ENCODE assay signal across 37 cellular contexts in genomic region chr7:40122940-40123254, GRCh38. TPM values are rescaled to one million over a fixed set of nuclear protein-coding genes. Genes with fewer than 3 reads are reported as not detected.
DNase-seq lines count a peak whose midpoint lies in the region; ATAC-seq, FAIRE-seq and TF ChIP-seq lines count a peak whose summit lies in the region.
"Had no signal": no experiment of that assay in that cellular context is flagged by ENCODE, and none has a peak within 500 bp of the region (broad histone marks: within the 10 kb centered on the region; RNA-seq: fewer than 3 reads in every experiment).

No MANE protein-coding gene starts in this region.

- peaks cover 0 to 24% (median 7%) of the 10 kb centered on the region in 4 donors for H3K4me1 ChIP-seq in liver (ENCODE audit: control insufficient read depth in 4 of 4, insufficient read depth in 4 of 4, low read length in 3 of 4)
- H3K4me1 ChIP-seq in HepG2 (ENCODE audit: insufficient read depth, low read length) = peaks cover 16% of the 10 kb centered on the region
- no peaks in the 10 kb centered on the region for H3K4me1 ChIP-seq in endothelial cell of umbilical vein (ENCODE audit: control insufficient read depth, extremely low read depth, insufficient read depth, low read length)
- H3K4me1 ChIP-seq in right lobe of liver = peaks cover 0 to 29% (median 0%) of the 10 kb centered on the region in 4 donors
- H3K4me1 ChIP-seq: A549, BE2C had no signal

- 53% methylated on average over 2 of the region's 2 CpGs for WGBS in liver
- WGBS in HepG2 (ENCODE audit: low lambda C conversion rate) = 95% methylated on average over 2 of the region's 2 CpGs
- WGBS in right lobe of liver (ENCODE audit: insufficient coverage, low coverage, low lambda C conversion rate, missing lambda C conversion rate) = 66% methylated on average over 2 of the region's 2 CpGs

- no TSS peak for BruUV-seq in HepG2 (replicated peaks; lab: Mats Ljungman, UMichigan)
- BruUV-seq in endothelial cell of umbilical vein (replicated peaks; lab: Mats Ljungman, UMichigan) = no TSS peak

- intact Hi-C loops in HepG2 (cut with micrococcal nuclease; ENCODE audit: unreplicated experiment) = no loop called here
- intact Hi-C loops in endothelial cell of umbilical vein (cut with micrococcal nuclease) = no loop called here
- intact Hi-C loops in right lobe of liver (cut with DNase I) = no loop called here

- TF ChIP-seq CTCF in liver (IDR thresholded peaks at IDR 0.05; ENCODE audit: low read depth, low read length, missing input control) (no peak), HepG2 (CRISPR knock-in tag; IDR thresholded peaks at IDR 0.05) (no peak), endothelial cell of umbilical vein (IDR thresholded peaks at IDR 0.05; ENCODE audit: extremely low read depth in 1 of 2, insufficient read depth in 1 of 2, low read depth in 1 of 2, low read length in 2 of 2) (no peak), right lobe of liver (IDR thresholded peaks at IDR 0.05) (no peak)

- TF ChIP-seq POLR2A in HepG2 (IDR thresholded peaks at IDR 0.05; ENCODE audit: insufficient read depth in 1 of 2, low read depth in 2 of 2, low read length in 2 of 2) = no peak
- no peak for TF ChIP-seq POLR2A in endothelial cell of umbilical vein (IDR thresholded peaks at IDR 0.05; ENCODE audit: low read depth, low read length)
- TF ChIP-seq POLR2A in right lobe of liver (IDR thresholded peaks at IDR 0.05) = no peak

- ATAC-seq in HepG2 (no peak), left lobe of liver (peak; percentile 57), right lobe of liver (peak; percentile 44 to 63 (median 56))
- ATAC-seq: A549; CD8-positive, alpha-beta T cell had no signal

- DNase-seq in HepG2 (ENCODE audit: low spot score) (no peak), endothelial cell of umbilical vein (ENCODE audit: low read depth, low spot score) (no peak), left lobe of liver (ENCODE audit: low spot score) (no peak), right lobe of liver (no peak), mesenteric fat pad (ENCODE audit: low spot score) (no peak), immature natural killer cell (no peak), NCI-H1092 (lab: John Stamatoyannopoulos, UW) (no peak)
- DNase-seq: 8988T; ACHN; AML-193; BE2C; C1 segment of cervical spinal cord; Caco-2; Calu3; CD4-positive, alpha-beta memory T cell; CD4-positive, alpha-beta T cell; CD4-positive, CD25-positive, alpha-beta regulatory T cell; CD8-positive, alpha-beta memory T cell; CD8-positive, alpha-beta T cell; COR-L47; DMS 273 treated with DMSO at 0.1 percent for 48 hours; DMS153; DMS53; DMS79; DMS79 treated with DMSO at 0.1 percent for 48 hours; DND-41; EL had no signal

- in situ Hi-C loops in HepG2 (cut with HindIII; ENCODE audit: extremely low pct_ligation_motif_present, low pct_unique_long_range_greater_than_20kb) = no loop called here

- H3K36me3 ChIP-seq in liver (ENCODE audit: control insufficient read depth in 4 of 4, insufficient read depth in 3 of 4, low read depth in 1 of 4, low read length in 3 of 4) (no peaks in the 10 kb centered on the region), HepG2 (replicated peaks in 1 of 2; ENCODE audit: control insufficient read depth in 1 of 2, insufficient read depth in 2 of 2, low read length in 2 of 2) (no peaks in the 10 kb centered on the region), endothelial cell of umbilical vein (ENCODE audit: control insufficient read depth in 2 of 2, extremely low read depth in 1 of 2, insufficient read depth in 2 of 2, low read length in 2 of 2) (no peaks in the 10 kb centered on the region), right lobe of liver (no peaks in the 10 kb centered on the region)

- peaks cover 0 to 4% (median 2%) of the 10 kb centered on the region in 3 donors for H3K27me3 Mint-ChIP-seq in immature natural killer cell (ENCODE audit: low read depth in 3 of 3)
- H3K27me3 Mint-ChIP-seq: B cell; CD4-positive, alpha-beta memory T cell; CD4-positive, alpha-beta T cell; CD4-positive, CD25-positive, alpha-beta regulatory T cell; CD8-positive, alpha-beta memory T cell had no signal

- peaks cover 2 to 14% of the 10 kb centered on the region in 2 donors for H3K4me1 Mint-ChIP-seq in immature natural killer cell

- peaks cover 2% of the 10 kb centered on the region for H3K9me1 ChIP-seq in endothelial cell of umbilical vein (replicated peaks; ENCODE audit: control insufficient read depth, extremely low read depth, insufficient read depth, low read length)

- no peaks in the 10 kb centered on the region for H3K9me3 Mint-ChIP-seq in immature natural killer cell
- H3K9me3 Mint-ChIP-seq: CD4-positive, alpha-beta memory T cell; CD4-positive, alpha-beta T cell; CD4-positive, CD25-positive, alpha-beta regulatory T cell; CD8-positive, alpha-beta memory T cell; CD8-positive, alpha-beta T cell had no signal

- no peak overlapping the region for H3K9ac ChIP-seq in liver (ENCODE audit: low read depth in 1 of 2, low read length in 2 of 2)
- H3K9ac ChIP-seq in HepG2 (ENCODE audit: insufficient read depth, low read depth, low read length) = no peak overlapping the region
- no peak overlapping the region for H3K9ac ChIP-seq in endothelial cell of umbilical vein (replicated peaks; ENCODE audit: extremely low read depth, insufficient read depth, low read length)
- H3K9ac ChIP-seq: BLaER1; BLaER1 treated with 17β-estradiol and CSF1 and Interleukin-3, amounts not matched to agents 10 nM and 100 nM had no signal

- TF ChIP-seq EP300 in HepG2 (IDR thresholded peaks at IDR 0.05; ENCODE audit: low read depth in 2 of 2, low read length in 2 of 2) (no peak), HepG2 (CRISPR knock-in tag; IDR thresholded peaks at IDR 0.05; ENCODE audit: borderline replicate concordance) (no peak)

- dilution Hi-C loops in endothelial cell of umbilical vein (cut with MboI; ENCODE audit: extremely low pct_ligation_motif_present, low sequenced_read_pairs) = no loop called here

- H3K79me2 ChIP-seq in HepG2 (ENCODE audit: insufficient read depth, low read length) (no peaks in the 10 kb centered on the region), endothelial cell of umbilical vein (ENCODE audit: control insufficient read depth, insufficient read depth, low read length) (peaks cover 5% of the 10 kb centered on the region)

- no peaks in the 10 kb centered on the region for H3K27me3 ChIP-seq in liver (ENCODE audit: control insufficient read depth in 4 of 4, insufficient read depth in 4 of 4, low read length in 3 of 4)
- H3K27me3 ChIP-seq in HepG2 (ENCODE audit: control insufficient read depth in 1 of 2, insufficient read depth in 2 of 2, low read length in 2 of 2) = no peaks in the 10 kb centered on the region
- H3K27me3 ChIP-seq in endothelial cell of umbilical vein (ENCODE audit: control insufficient read depth in 2 of 2, insufficient read depth in 2 of 2, low read length in 2 of 2) = no peaks in the 10 kb centered on the region
- no peaks in the 10 kb centered on the region for H3K27me3 ChIP-seq in right lobe of liver
- H3K27me3 ChIP-seq: BE2C; BLaER1; BLaER1 treated with 17β-estradiol and CSF1 and Interleukin-3, amounts not matched to agents 10 nM and 100 nM had no signal

- H3K4me2 ChIP-seq in HepG2 (ENCODE audit: low read depth, low read length) (no peak overlapping the region), endothelial cell of umbilical vein (ENCODE audit: insufficient read depth, low read length) (no peak overlapping the region)
- H3K4me2 ChIP-seq: A549; BLaER1; BLaER1 treated with 17β-estradiol and CSF1 and Interleukin-3, amounts not matched to agents 10 nM and 100 nM had no signal

- FAIRE-seq in HepG2 (lab: Jason Lieb, UNC) (no peak), endothelial cell of umbilical vein (lab: Jason Lieb, UNC) (peak; percentile 26)
- FAIRE-seq: A204.1, A549, D721Med had no signal

- H3K27ac ChIP-seq in liver (ENCODE audit: low read depth in 1 of 2, low read length in 2 of 2) (peak overlapping the region; percentile 76 to 77), HepG2 (ENCODE audit: extremely low read length, insufficient read depth, low read length) (no peak overlapping the region), endothelial cell of umbilical vein (ENCODE audit: insufficient read depth, low read depth, low read length) (no peak overlapping the region), right lobe of liver (peak overlapping the region; percentile 50 to 93 (median 92))
- H3K27ac ChIP-seq: 22Rv1; A549; BLaER1; BLaER1 treated with 17β-estradiol and CSF1 and Interleukin-3, amounts not matched to agents 10 nM and 100 nM; C4-2B had no signal

- H2AFZ ChIP-seq in HepG2 (ENCODE audit: low read length) = no peak overlapping the region
- no peak overlapping the region for H2AFZ ChIP-seq in endothelial cell of umbilical vein (ENCODE audit: low read depth, low read length)

- H3K4me3 ChIP-seq in liver (ENCODE audit: low read depth in 1 of 3, low read length in 3 of 3) (peak overlapping the region in 2 of 3 donors; percentile 12 to 41), HepG2 (replicated peaks in 1 of 3; ENCODE audit: insufficient read depth in 1 of 3, low read depth in 2 of 3, low read length in 3 of 3) (no peak overlapping the region), endothelial cell of umbilical vein (replicated peaks in 1 of 3; ENCODE audit: insufficient read depth in 1 of 3, low read depth in 1 of 3, low read length in 3 of 3) (no peak overlapping the region), right lobe of liver (peak overlapping the region in 1 of 3 donors; percentile 1)
- H3K4me3 ChIP-seq: A549; BLaER1; BLaER1 treated with 17β-estradiol and CSF1 and Interleukin-3, amounts not matched to agents 10 nM and 100 nM had no signal

- TF ChIP-seq RAD21 in liver (IDR thresholded peaks at IDR 0.05) = no peak
- no peak for TF ChIP-seq RAD21 in HepG2 (CRISPR knock-in tag; IDR thresholded peaks at IDR 0.05)

- CTCF ChIA-PET in HepG2 (lab: Yijun Ruan, JAX; ENCODE audit: low intra/inter-chr PET ratio, low total read pairs) = no interaction called here
- CTCF ChIA-PET in endothelial cell of umbilical vein (lab: Charles Lee) = no interaction called here

- H3K4me3 Mint-ChIP-seq in immature natural killer cell = no peak overlapping the region
- H3K4me3 Mint-ChIP-seq: B cell; CD14-positive monocyte; CD4-positive, alpha-beta memory T cell; CD4-positive, alpha-beta T cell; CD4-positive, CD25-positive, alpha-beta regulatory T cell; CD8-positive, alpha-beta memory T cell; CD8-positive, alpha-beta T cell had no signal

- POLR2A ChIA-PET in HepG2 (lab: Yijun Ruan, JAX) (no interaction called here), endothelial cell of umbilical vein (lab: Charles Lee) (interaction anchor here (0.6 kb wide), 1 partner anchor 266 kb away, joined by 3 read pairs; no protein-coding TSS in a partner anchor)

- H3K27ac Mint-ChIP-seq in immature natural killer cell = no peak overlapping the region
- H3K27ac Mint-ChIP-seq: B cell; CD4-positive, alpha-beta T cell; CD8-positive, alpha-beta T cell had no signal

- H3K36me3 Mint-ChIP-seq in immature natural killer cell = peaks cover 0 to 4% (median 0%) of the 10 kb centered on the region in 3 donors

- H4K20me1 ChIP-seq in HepG2 (ENCODE audit: insufficient read depth, low read length) (no peaks in the 10 kb centered on the region), endothelial cell of umbilical vein (replicated peaks; ENCODE audit: control insufficient read depth, extremely low read depth, insufficient read depth, low read length) (no peaks in the 10 kb centered on the region)

- H3K9me3 ChIP-seq in liver (ENCODE audit: control insufficient read depth in 4 of 4, low read length in 3 of 4) (no peaks in the 10 kb centered on the region), HepG2 (ENCODE audit: low read length) (no peaks in the 10 kb centered on the region), endothelial cell of umbilical vein (replicated peaks; ENCODE audit: control insufficient read depth, insufficient read depth, low read length) (no peaks in the 10 kb centered on the region), right lobe of liver (no peaks in the 10 kb centered on the region)
- H3K9me3 ChIP-seq: A549, BE2C, BLaER1, Caco-2 had no signal

RNA-seq across cellular contexts. Expression of gene MPLKIP, which starts 11.5 kb away (rescaled TPM):
- 10 to 100 TPM; 20.5 to 35.4 TPM for total RNA-seq in liver
- 10 to 100 TPM; 27.9 to 45.0 TPM for polyA plus RNA-seq in liver
- 45.7 and 66.9 TPM in 2 replicates for total RNA-seq in HepG2 (2016; rRNA removed; fragmentation: Illumina TruSeq; extraction: Trizol)
- 21.7 and 22.6 TPM in 2 replicates for total RNA-seq in HepG2 (2016; cell fraction: cytosol; rRNA removed; fragmentation: Illumina TruSeq; extraction: Trizol; ENCODE audit: low read depth)
- 46.3 and 71.1 TPM in 2 replicates for total RNA-seq in HepG2 (2016; cell fraction: insoluble cytoplasmic fraction; rRNA removed; fragmentation: Illumina TruSeq; extraction: Trizol)
- 23.7 and 24.4 TPM in 2 replicates for total RNA-seq in HepG2 (2016; cell fraction: membrane; rRNA removed; fragmentation: Illumina TruSeq; extraction: Trizol)
- 24.6 and 25.6 TPM in 2 replicates for total RNA-seq in HepG2 (2016; cell fraction: nucleus; rRNA removed; fragmentation: Illumina TruSeq; extraction: Trizol)
- 38.2 and 40.1 TPM in 2 replicates for polyA plus RNA-seq in HepG2 (2011; rRNA removed)
- 49.9 and 73.9 TPM in 2 replicates for polyA plus RNA-seq in HepG2 (2011; cell fraction: cytosol; rRNA removed)
- polyA plus RNA-seq in HepG2 (2011; cell fraction: nucleus; rRNA removed) = 17.1 and 18.1 TPM in 2 replicates
- polyA plus RNA-seq in HepG2 (2012) = 49.0 and 60.4 TPM in 2 replicates
- polyA plus RNA-seq in HepG2 (2016; cell fraction: cytosol; fragmentation: Illumina TruSeq; extraction: Trizol; ENCODE audit: low read depth) = 33.5 and 39.5 TPM in 2 replicates
- 120 and 138 TPM in 2 replicates for polyA plus RNA-seq in HepG2 (2016; cell fraction: insoluble cytoplasmic fraction; fragmentation: Illumina TruSeq; extraction: Trizol; ENCODE audit: low read depth)
- polyA plus RNA-seq in HepG2 (2016; cell fraction: membrane; fragmentation: Illumina TruSeq; extraction: Trizol; ENCODE audit: low read depth) = 33.4 and 35.3 TPM in 2 replicates
- 50.0 and 60.7 TPM in 2 replicates for polyA plus RNA-seq in HepG2 (2016; cell fraction: nucleus; fragmentation: Illumina TruSeq; extraction: Trizol; ENCODE audit: insufficient read depth, low read depth)
- 4.0 and 9.3 TPM in 2 replicates for polyA minus RNA-seq in HepG2 (2011; rRNA and poly(A)+ RNA removed; ENCODE audit: low replicate concordance)
- 14.3 and 14.7 TPM in 2 replicates for polyA minus RNA-seq in HepG2 (2011; cell fraction: cytosol; rRNA and poly(A)+ RNA removed)
- polyA minus RNA-seq in HepG2 (2011; cell fraction: nucleus; rRNA and poly(A)+ RNA removed) = 8.8 and 10.3 TPM in 2 replicates
- total RNA-seq in endothelial cell of umbilical vein = 40.5 and 40.9 TPM in 2 replicates
- 47.7 and 56.4 TPM in 2 replicates for polyA plus RNA-seq in endothelial cell of umbilical vein
- polyA plus RNA-seq in endothelial cell of umbilical vein (2011; cell fraction: cytosol; rRNA removed) = 29.8 and 36.1 TPM in 2 replicates
- polyA plus RNA-seq in endothelial cell of umbilical vein (2011; cell fraction: nucleus; rRNA removed) = 11.1 and 15.3 TPM in 2 replicates
- 34.2 and 34.6 TPM in 2 replicates for polyA plus RNA-seq in endothelial cell of umbilical vein (2012)
- 3.3 and 3.9 TPM in 2 replicates for polyA minus RNA-seq in endothelial cell of umbilical vein
- polyA minus RNA-seq in endothelial cell of umbilical vein (2011; cell fraction: cytosol; rRNA and poly(A)+ RNA removed) = 13.8 TPM
- polyA minus RNA-seq in endothelial cell of umbilical vein (2011; cell fraction: nucleus; rRNA and poly(A)+ RNA removed) = 6.2 and 7.8 TPM in 2 replicates
- 39.3 TPM for total RNA-seq in left lobe of liver
- total RNA-seq in right lobe of liver = 10 to 100 TPM; 18.4 to 59.9 (median 38.9) TPM
- 27.1 TPM for total RNA-seq in mesenteric fat pad
- 10 to 100 TPM; 60.8 to 83.4 (median 65.0) TPM for polyA plus RNA-seq in immature natural killer cell

RNA-seq across cellular contexts. Expression of gene SUGCT, which starts 11.9 kb away (rescaled TPM):
- total RNA-seq in liver = 10 to 100 TPM in 1 of 2 donors, 1 to 10 TPM in 1; 6.2 to 11.0 TPM
- 10 to 100 TPM in 1 of 2 donors, 1 to 10 TPM in 1; 8.8 to 11.9 TPM for polyA plus RNA-seq in liver
- total RNA-seq in HepG2 (2016; rRNA removed; fragmentation: Illumina TruSeq; extraction: Trizol) = 22.2 and 23.6 TPM in 2 replicates
- 5.1 and 5.8 TPM in 2 replicates for total RNA-seq in HepG2 (2016; cell fraction: cytosol; rRNA removed; fragmentation: Illumina TruSeq; extraction: Trizol; ENCODE audit: low read depth)
- 24.7 and 27.2 TPM in 2 replicates for total RNA-seq in HepG2 (2016; cell fraction: insoluble cytoplasmic fraction; rRNA removed; fragmentation: Illumina TruSeq; extraction: Trizol)
- total RNA-seq in HepG2 (2016; cell fraction: membrane; rRNA removed; fragmentation: Illumina TruSeq; extraction: Trizol) = 6.1 and 7.0 TPM in 2 replicates
- 25.6 and 32.2 TPM in 2 replicates for total RNA-seq in HepG2 (2016; cell fraction: nucleus; rRNA removed; fragmentation: Illumina TruSeq; extraction: Trizol)
- polyA plus RNA-seq in HepG2 (2011; rRNA removed) = 8.7 and 10.1 TPM in 2 replicates
- polyA plus RNA-seq in HepG2 (2011; cell fraction: cytosol; rRNA removed) = 6.7 and 7.3 TPM in 2 replicates
- polyA plus RNA-seq in HepG2 (2011; cell fraction: nucleus; rRNA removed) = 3.8 TPM in 2 replicates
- polyA plus RNA-seq in HepG2 (2012) = 10.0 and 13.8 TPM in 2 replicates
- polyA plus RNA-seq in HepG2 (2016; cell fraction: cytosol; fragmentation: Illumina TruSeq; extraction: Trizol; ENCODE audit: low read depth) = 3.3 and 3.9 TPM in 2 replicates
- polyA plus RNA-seq in HepG2 (2016; cell fraction: insoluble cytoplasmic fraction; fragmentation: Illumina TruSeq; extraction: Trizol; ENCODE audit: low read depth) = 20.0 and 24.7 TPM in 2 replicates
- 5.1 and 5.6 TPM in 2 replicates for polyA plus RNA-seq in HepG2 (2016; cell fraction: membrane; fragmentation: Illumina TruSeq; extraction: Trizol; ENCODE audit: low read depth)
- 12.5 and 13.2 TPM in 2 replicates for polyA plus RNA-seq in HepG2 (2016; cell fraction: nucleus; fragmentation: Illumina TruSeq; extraction: Trizol; ENCODE audit: insufficient read depth, low read depth)
- polyA minus RNA-seq in HepG2 (2011; rRNA and poly(A)+ RNA removed; ENCODE audit: low replicate concordance) = 0.09 and 6.1 TPM in 2 replicates
- 3.9 and 4.1 TPM in 2 replicates for polyA minus RNA-seq in HepG2 (2011; cell fraction: cytosol; rRNA and poly(A)+ RNA removed)
- 43.1 and 46.1 TPM in 2 replicates for polyA minus RNA-seq in HepG2 (2011; cell fraction: nucleus; rRNA and poly(A)+ RNA removed)
- 1.4 and 2.2 TPM in 2 replicates for total RNA-seq in endothelial cell of umbilical vein
- 0.91 and 1.2 TPM in 2 replicates for polyA plus RNA-seq in endothelial cell of umbilical vein
- polyA plus RNA-seq in endothelial cell of umbilical vein (2011; cell fraction: cytosol; rRNA removed) = 1.3 and 1.5 TPM in 2 replicates
- 0.94 and 1.3 TPM in 2 replicates for polyA plus RNA-seq in endothelial cell of umbilical vein (2011; cell fraction: nucleus; rRNA removed)
- polyA plus RNA-seq in endothelial cell of umbilical vein (2012) = 3.5 and 4.5 TPM in 2 replicates
- 1.5 and 2.1 TPM in 2 replicates for polyA minus RNA-seq in endothelial cell of umbilical vein
- polyA minus RNA-seq in endothelial cell of umbilical vein (2011; cell fraction: cytosol; rRNA and poly(A)+ RNA removed) = not detected
- 2.5 and 4.1 TPM in 2 replicates for polyA minus RNA-seq in endothelial cell of umbilical vein (2011; cell fraction: nucleus; rRNA and poly(A)+ RNA removed)
- 14.3 TPM for total RNA-seq in left lobe of liver
- 10 to 100 TPM; 10.1 to 21.0 (median 14.2) TPM for total RNA-seq in right lobe of liver
- total RNA-seq in mesenteric fat pad = 2.9 TPM
- under 1 TPM in 1 of 3 donors, not detected in 2; 0.28 TPM for polyA plus RNA-seq in immature natural killer cell
- total RNA-seq: CD4-positive, CD25-positive, alpha-beta regulatory T cell had no signal
- polyA plus RNA-seq: CD14-positive monocyte had no signal

Comparison
In these comparisons a context has a peak if more than half of its experiments do, and no peak if none do; other contexts are left out.
1. H3K27ac ChIP-seq: peak in liver (2 of 2) and right lobe of liver (3 of 3); none in HepG2 (single experiment) and endothelial cell of umbilical vein (single experiment).
2. H3K4me3 ChIP-seq: peak in liver (2 of 3); none in HepG2 (0 of 3) and endothelial cell of umbilical vein (0 of 3).